In genomic region chr20:47502801-47503239, GRCh38 we compare ENCODE assay signal across 8 cellular contexts. TPM values are rescaled to one million over a fixed set of nuclear protein-coding genes. Genes with fewer than 3 reads are reported as not detected.
DNase-seq lines count a peak whose midpoint lies in the region; ATAC-seq and TF ChIP-seq lines count a peak whose summit lies in the region.

No MANE protein-coding gene starts in this region.

- H3K9ac ChIP-seq in PC-3 (ENCODE audit: low read length), result peak overlapping the region; percentile 88

- POLR2A ChIA-PET in PC-3 (lab: Charles Lee; ENCODE audit: unreplicated experiment), result interaction anchor here (0.6 to 2.5 kb wide), 6 partner anchors 9 to 688 kb away, joined by 3 to 10 read pairs (median 6); no protein-coding TSS in a partner anchor

- intact Hi-C loops in PC-3 (cut with micrococcal nuclease), result loop anchor here (1.0 kb wide), 1 partner anchor 118 kb away; no protein-coding TSS in a partner anchor
- intact Hi-C loops in left lung (cut with DNase I), result loop anchor here in 1 of 2 donors (10.0 kb wide), 1 partner anchor 102 kb away; no protein-coding TSS in a partner anchor
- intact Hi-C loops in testis (cut with DNase I; ENCODE audit: low total_unique reads), result no loop called here

- H3K27me3 Mint-ChIP-seq in central memory CD8-positive, alpha-beta T cell, result no peaks in the 10 kb centered on the region

- ATAC-seq in PC-3, result no peak
- ATAC-seq in central memory CD8-positive, alpha-beta T cell (replicated peaks; ENCODE audit: extremely low read depth, poor library complexity, severe bottlenecking), result peak; percentile 53
- peak; percentile 13 for ATAC-seq in left lung
- no peak for ATAC-seq in HG02973 (IDR thresholded peaks at IDR 0.05; ENCODE audit: unreplicated experiment)

- no peak for TF ChIP-seq CTCF in PC-3 (conservative IDR thresholded peaks at IDR 0.05; ENCODE audit: low read depth, low read length)
- no peak for TF ChIP-seq CTCF in left lung (IDR thresholded peaks at IDR 0.05)
- TF ChIP-seq CTCF in testis (IDR thresholded peaks at IDR 0.05), result no peak

- TF ChIP-seq POLR2A in testis (IDR thresholded peaks at IDR 0.05), result no peak

- TSS peak; percentile 39 for BruUV-seq in PC-3 (replicated peaks; lab: Mats Ljungman, UMichigan)

- peak overlapping the region; percentile 98 for H3K4me3 Mint-ChIP-seq in central memory CD8-positive, alpha-beta T cell

- H3K4me3 ChIP-seq in H7 (ENCODE audit: insufficient read depth, low read depth, low read length) (peak overlapping the region; percentile 96), PC-3 (ENCODE audit: low read length) (peak overlapping the region; percentile 72), left lung (peak overlapping the region; percentile 84 to 93), testis (peak overlapping the region; percentile 95 to 98)

- H3K27ac Mint-ChIP-seq in central memory CD8-positive, alpha-beta T cell (ENCODE audit: low read depth), result peak overlapping the region; percentile 98

- H4K20me1 ChIP-seq in PC-3 (ENCODE audit: low read length), result peaks cover 23% of the 10 kb centered on the region

- H2AFZ ChIP-seq in PC-3 (ENCODE audit: low read length), result no peak overlapping the region

- H3K27me3 ChIP-seq in H7 (ENCODE audit: control insufficient read depth, insufficient read depth, low read length), result no peaks in the 10 kb centered on the region
- no peaks in the 10 kb centered on the region for H3K27me3 ChIP-seq in PC-3 (ENCODE audit: low read length)
- H3K27me3 ChIP-seq in left lung, result no peaks in the 10 kb centered on the region
- no peaks in the 10 kb centered on the region for H3K27me3 ChIP-seq in testis

- H3K4me1 Mint-ChIP-seq in central memory CD8-positive, alpha-beta T cell, result peaks cover 56% of the 10 kb centered on the region

- 0% methylated on average over 11 of the region's 11 CpGs for WGBS in testis, 2 donors

- peak overlapping the region; percentile 4; the same call in 1 of the 2 replicates for H3K27ac ChIP-seq in PC-3 (ENCODE audit: low read length)
- H3K27ac ChIP-seq in left lung, result peak overlapping the region; percentile 91 to 94
- peak overlapping the region; percentile 95 for H3K27ac ChIP-seq in testis

- H3F3A ChIP-seq in PC-3 (ENCODE audit: low read length, unreplicated experiment), result no peaks in the 10 kb centered on the region

- no peaks in the 10 kb centered on the region for H3K9me3 ChIP-seq in PC-3 (ENCODE audit: low read length)
- H3K9me3 ChIP-seq in left lung, result no peaks in the 10 kb centered on the region
- no peaks in the 10 kb centered on the region for H3K9me3 ChIP-seq in testis

- peaks cover 74% of the 10 kb centered on the region for H3K79me2 ChIP-seq in PC-3 (ENCODE audit: low read length)

- H3K36me3 Mint-ChIP-seq in central memory CD8-positive, alpha-beta T cell (ENCODE audit: insufficient read depth), result peaks cover 18% of the 10 kb centered on the region

- H3K36me3 ChIP-seq in H7 (replicated peaks; ENCODE audit: control insufficient read depth, insufficient read depth, low read length) (no peaks in the 10 kb centered on the region), PC-3 (ENCODE audit: low read depth, low read length) (no peaks in the 10 kb centered on the region), left lung (no peaks in the 10 kb centered on the region), testis (ENCODE audit: low read depth, missing control alignments) (no peaks in the 10 kb centered on the region)

- CTCF ChIA-PET in PC-3 (lab: Charles Lee), result interaction anchor here (1.2 kb wide), 1 partner anchor 307 kb away, joined by 6 read pairs; no protein-coding TSS in a partner anchor

- H3K9me3 Mint-ChIP-seq in central memory CD8-positive, alpha-beta T cell, result no peaks in the 10 kb centered on the region

- peak; percentile 25 for DNase-seq in Ammon's horn (ENCODE audit: low spot score)
- peak; percentile 51 for DNase-seq in H7
- DNase-seq in PC-3, result peak; percentile 63
- DNase-seq in central memory CD8-positive, alpha-beta T cell (ENCODE audit: low spot score in 2 of 2), result no peak
- DNase-seq in left lung, result no peak
- DNase-seq in testis, result no peak
- no peak for DNase-seq in NCI-H187 treated with DMSO at 0.1 percent for 48 hours (lab: John Stamatoyannopoulos, UW)

- peak overlapping the region; percentile 93 for H3K4me2 ChIP-seq in PC-3 (ENCODE audit: low read length)

- H3K4me1 ChIP-seq in PC-3 (ENCODE audit: insufficient read depth, low read length) (peaks cover 47% of the 10 kb centered on the region), left lung (peaks cover 0 to 45% of the 10 kb centered on the region in 2 donors), testis (peaks cover 16% of the 10 kb centered on the region)

- H3K9me2 ChIP-seq in PC-3 (replicated peaks; ENCODE audit: low read length), result no peaks in the 10 kb centered on the region

RNA-seq across cellular contexts. Expression of gene NCOA3, which starts 1.1 kb away (rescaled TPM):
- total RNA-seq in H7 (2014; rRNA removed; shearing (Covaris generic)), result 10.1 and 12.8 TPM in 2 replicates
- total RNA-seq in PC-3 (2014; rRNA removed) (27.8 and 31.1 TPM in 2 replicates), left lung (10 to 100 TPM; 34.5 to 41.4 TPM), testis (10 to 100 TPM; 27.6 to 32.5 TPM)
- 18.1 TPM for polyA plus RNA-seq in testis (ENCODE audit: insufficient read depth, low read depth, low replicate concordance)

Comparison
In these comparisons a context has a peak if more than half of its experiments do, and no peak if none do; other contexts are left out.
1. DNase-seq: peak in Ammon's horn (single experiment), H7 (single experiment) and PC-3 (single experiment); none in central memory CD8-positive, alpha-beta T cell (0 of 2), left lung (0 of 2), testis (single experiment) and NCI-H187 treated with DMSO at 0.1 percent for 48 hours (single experiment).
2. ATAC-seq: peak in central memory CD8-positive, alpha-beta T cell (single experiment) and left lung (single experiment); none in PC-3 (single experiment) and HG02973 (single experiment).
3. H3K27ac ChIP-seq: peak in every context shown above with its lines; median percentile 95 in testis; 92 in left lung; 4 in PC-3.
4. Peak in every context shown above with its lines, with median percentiles within 50 percentile points of each other: H3K4me3 ChIP-seq.